Comparison of ENCODE assay signal across 1 cellular context in the genomic region with DNA sequence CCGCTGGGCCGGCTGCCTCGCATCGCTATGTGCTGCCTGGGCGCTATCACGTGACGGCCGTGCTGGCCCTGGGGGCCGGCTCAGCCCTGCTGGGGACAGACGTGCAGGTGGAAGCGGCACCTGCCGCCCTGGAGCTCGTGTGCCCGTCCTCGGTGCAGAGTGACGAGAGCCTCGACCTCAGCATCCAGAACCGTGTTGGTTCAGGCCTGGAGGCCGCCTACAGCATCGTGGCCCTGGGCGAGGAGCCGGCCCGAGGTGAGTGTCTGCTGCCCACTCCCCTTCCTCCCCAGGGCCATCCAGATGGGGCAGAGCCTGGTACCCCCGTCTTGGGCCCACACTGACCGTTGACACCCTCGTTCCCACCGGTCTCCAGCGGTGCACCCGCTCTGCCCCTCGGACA. TPM values are rescaled to one million over a fixed set of nuclear protein-coding genes. Genes with fewer than 3 reads are reported as not detected.
"Had no signal": no experiment of that assay in that cellular context is flagged by ENCODE, and none has a peak within 500 bp of the region (broad histone marks: within the 10 kb centered on the region; RNA-seq: fewer than 3 reads in every experiment).

No MANE protein-coding gene starts in this region.

RNA-seq across cellular contexts. Expression of a gene that starts 21.4 kb away (rescaled TPM):
- total RNA-seq: body of pancreas had no signal
